Comparison of ENCODE assay signal across 1 cellular context in the genomic region with DNA sequence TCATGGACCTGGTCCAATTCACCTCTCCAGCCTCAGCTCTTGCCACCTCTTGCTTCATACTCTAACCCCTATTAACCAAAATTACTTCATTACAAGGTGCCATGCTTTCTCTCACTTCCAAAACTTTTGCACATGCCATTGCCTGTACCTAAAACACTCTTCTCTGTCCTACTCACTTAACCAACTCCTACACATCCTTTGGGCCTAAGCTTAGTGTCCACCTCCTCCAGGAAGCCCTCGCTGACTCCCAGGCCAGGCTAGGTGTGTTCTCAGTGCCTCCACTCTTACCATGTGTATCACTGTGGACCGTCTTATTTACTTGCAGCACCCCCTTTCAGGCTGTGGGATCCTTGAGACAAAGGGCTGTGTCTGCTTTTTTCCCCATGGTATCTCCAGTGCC.
TF ChIP-seq lines count a peak whose summit lies in the region.

No MANE protein-coding gene starts in this region.

TF ChIP-seq in HEK293, 187 proteins besides CTCF, POLR2A, EP300 and RAD21 (continued from another document):
- TF ChIP-seq TSHZ1 (tag by site-specific recombination; IDR thresholded peaks at IDR 0.05; ENCODE audit: borderline replicate concordance) = no peak
- peak; percentile 62; the same call in 1 of the 2 replicates for TF ChIP-seq ZFP3 (tag by site-specific recombination; IDR thresholded peaks at IDR 0.05; ENCODE audit: low read depth)
